20 cellular contexts compared by ENCODE assay signal in genomic region chr11:9732453-9732852, GRCh38.
"Had no signal": no experiment of that assay in that cellular context is flagged by ENCODE, and none has a peak within 500 bp of the region (broad histone marks: within the 10 kb centered on the region; RNA-seq: fewer than 3 reads in every experiment).

No MANE protein-coding gene starts in this region.

- H3K4me3 Mint-ChIP-seq: activated T-helper 17 cell treated with anti-CD3 and anti-CD28 coated beads, Interleukin-2, amount 50 U/mL, for 72 hours; brain; effector memory CD8-positive, alpha-beta T cell; nephron had no signal

- H3K27me3 Mint-ChIP-seq: activated T-helper 17 cell treated with anti-CD3 and anti-CD28 coated beads, Interleukin-2, amount 50 U/mL, for 72 hours; effector memory CD8-positive, alpha-beta T cell had no signal

- H3K27ac ChIP-seq: esophagus squamous epithelium, gastrocnemius medialis, thoracic aorta, upper lobe of right lung had no signal

- DNase-seq: activated CD4-positive, alpha-beta T cell treated with anti-CD3 and anti-CD28 coated beads for 1 hour; activated T-cell treated with anti-CD3 and anti-CD28 coated beads, Interleukin-2, amount 50 U/mL, for 1 hour; aorta; dorsolateral prefrontal cortex; effector memory CD8-positive, alpha-beta T cell; esophagus squamous epithelium; gastrocnemius medialis; left ventricle myocardium superior; mammary epithelial cell; midbrain; occipital lobe; small intestine; stimulated activated CD4-positive, alpha-beta T cell treated with anti-CD3 and anti-CD28 coated beads, Interleukin-2, amount 100 ng/mL, for 24 hours; stimulated activated naive CD4-positive, alpha-beta T cell; upper lobe of right lung had no signal

- H3K27ac Mint-ChIP-seq: activated naive CD4-positive, alpha-beta T cell treated with anti-CD3 and anti-CD28 coated beads, Interleukin-2, amount 50 U/mL, for 72 hours; activated T-helper 17 cell treated with anti-CD3 and anti-CD28 coated beads, Interleukin-2, amount 50 U/mL, for 72 hours; effector memory CD8-positive, alpha-beta T cell; nephron had no signal

- H3K4me1 Mint-ChIP-seq: activated T-helper 17 cell treated with anti-CD3 and anti-CD28 coated beads, Interleukin-2, amount 50 U/mL, for 72 hours; brain; nephron had no signal
